In the genomic region with DNA sequence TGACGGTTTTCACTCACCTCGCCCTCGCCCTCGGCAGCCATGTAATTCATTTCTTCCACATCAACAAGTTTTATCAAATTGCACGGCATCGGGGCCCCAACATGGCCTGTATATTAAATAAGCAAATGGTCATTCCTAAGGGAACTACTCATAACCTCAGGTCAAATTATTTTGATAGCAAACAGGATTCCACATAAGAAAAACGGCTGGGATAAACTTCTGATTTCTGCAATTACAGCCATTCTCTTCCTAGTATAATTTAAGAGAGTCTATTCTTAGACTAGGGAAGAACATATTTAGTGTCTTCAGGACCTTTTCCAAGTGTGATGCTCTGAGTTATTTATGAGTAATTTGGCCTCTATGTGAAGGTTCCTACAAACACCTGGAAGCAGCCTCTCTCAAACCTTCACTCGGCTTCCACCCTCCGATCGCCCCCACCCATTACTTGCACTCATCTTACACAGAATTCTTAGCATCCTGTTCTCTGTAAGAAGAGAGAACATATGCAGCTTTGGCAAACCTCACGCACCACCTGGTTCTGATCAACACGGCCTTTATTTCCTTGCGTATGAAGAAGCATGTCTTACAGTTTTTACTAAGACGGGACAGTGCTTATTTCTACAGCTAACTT, we compare ENCODE assay signal across 18 cellular contexts. TPM values are rescaled to one million over a fixed set of nuclear protein-coding genes. Genes with fewer than 3 reads are reported as not detected.
DNase-seq lines count a peak whose midpoint lies in the region; ATAC-seq and TF ChIP-seq lines count a peak whose summit lies in the region.
"Had no signal": no experiment of that assay in that cellular context is flagged by ENCODE, and none has a peak within 500 bp of the region (broad histone marks: within the 10 kb centered on the region; RNA-seq: fewer than 3 reads in every experiment).

No MANE protein-coding gene starts in this region.

- TF ChIP-seq POLR2A in gastrocnemius medialis (IDR thresholded peaks at IDR 0.05), result no peak

- no peak overlapping the region for H3K4me2 ChIP-seq in DND-41 (ENCODE audit: insufficient read depth, low read length)
- H3K4me2 ChIP-seq: PC-9 had no signal

- H3K27ac ChIP-seq in DND-41 (ENCODE audit: low read length), result no peak overlapping the region
- H3K27ac ChIP-seq in gastrocnemius medialis, result peak overlapping the region; percentile 66 to 83 (median 71)
- H3K27ac ChIP-seq: PC-9, WERI-Rb-1 had no signal

- H3K9me3 Mint-ChIP-seq in activated naive CD4-positive, alpha-beta T cell treated with anti-CD3 and anti-CD28 coated beads for 36 hours, result no peaks in the 10 kb centered on the region
- H3K9me3 Mint-ChIP-seq in stimulated activated effector memory CD8-positive, alpha-beta T cell treated with anti-CD3 and anti-CD28 coated beads, Interleukin-12 subunit alpha, Interleukin-12 subunit beta, amount 100 ng/mL, for 72 hours, result no peaks in the 10 kb centered on the region

- no peaks in the 10 kb centered on the region for H4K20me1 ChIP-seq in DND-41 (ENCODE audit: insufficient read depth, low read length)

- in situ Hi-C loops in gastrocnemius medialis (cut with MboI; ENCODE audit: low sequenced_read_pairs in 4 of 4), result loop anchor here in 1 of 4 donors (25.0 kb wide), 1 partner anchor 374 kb away; a partner anchor contains a TSS

- H3K36me3 Mint-ChIP-seq in activated naive CD4-positive, alpha-beta T cell treated with anti-CD3 and anti-CD28 coated beads for 36 hours (ENCODE audit: low read depth), result peaks cover 42% of the 10 kb centered on the region
- H3K36me3 Mint-ChIP-seq in stimulated activated effector memory CD8-positive, alpha-beta T cell treated with anti-CD3 and anti-CD28 coated beads, Interleukin-12 subunit alpha, Interleukin-12 subunit beta, amount 100 ng/mL, for 72 hours, result peaks cover 66% of the 10 kb centered on the region

- no peak overlapping the region for H3K4me3 Mint-ChIP-seq in activated naive CD4-positive, alpha-beta T cell treated with anti-CD3 and anti-CD28 coated beads for 36 hours
- no peak overlapping the region for H3K4me3 Mint-ChIP-seq in stimulated activated effector memory CD8-positive, alpha-beta T cell treated with anti-CD3 and anti-CD28 coated beads, Interleukin-12 subunit alpha, Interleukin-12 subunit beta, amount 100 ng/mL, for 72 hours

- H3K79me2 ChIP-seq in DND-41 (ENCODE audit: insufficient read depth, low read length), result no peaks in the 10 kb centered on the region

- DNase-seq in activated naive CD4-positive, alpha-beta T cell treated with anti-CD3 and anti-CD28 coated beads for 36 hours, result no peak
- DNase-seq in activated naive CD4-positive, alpha-beta T cell treated with anti-CD3 and anti-CD28 coated beads, Interleukin-2, amount 50 U/mL, for 16 hours, result no peak
- no peak for DNase-seq in DND-41
- DNase-seq in fibroblast of gingiva (ENCODE audit: low read depth), result peak; percentile 76
- peak in 1 of 2 donors; percentile 48 for DNase-seq in gastrocnemius medialis
- no peak for DNase-seq in mucosa of descending colon
- DNase-seq in stimulated activated effector memory CD8-positive, alpha-beta T cell treated with anti-CD3 and anti-CD28 coated beads, Interleukin-12 subunit alpha, Interleukin-12 subunit beta, amount 100 ng/mL, for 72 hours (ENCODE audit: low spot score in 2 of 2), result no peak
- DNase-seq: activated CD8-positive, alpha-beta memory T cell treated with anti-CD3 and anti-CD28 coated beads, Interleukin-2, amount 50 U/mL, for 4 hours; AML-193; DMS53; NCI-H1048; NCI-H2107; occipital lobe; PC-9; WERI-Rb-1 had no signal

- CTCF ChIA-PET in activated naive CD4-positive, alpha-beta T cell treated with anti-CD3 and anti-CD28 coated beads for 36 hours (lab: Charles Lee), result interaction anchor here (0.6 to 1.6 kb wide), 3 partner anchors 16 to 405 kb away, joined by 3 to 6 read pairs (median 5); no protein-coding TSS in a partner anchor

- H3K27me3 Mint-ChIP-seq in activated naive CD4-positive, alpha-beta T cell treated with anti-CD3 and anti-CD28 coated beads for 36 hours (ENCODE audit: low read depth), result no peaks in the 10 kb centered on the region

- H3K27me3 ChIP-seq in DND-41 (ENCODE audit: insufficient read depth, low read length, poor library complexity), result no peaks in the 10 kb centered on the region
- H3K27me3 ChIP-seq in gastrocnemius medialis, result no peaks in the 10 kb centered on the region

- TF ChIP-seq CTCF in DND-41 (IDR thresholded peaks at IDR 0.05; ENCODE audit: borderline replicate concordance, extremely low read depth, low read length, poor library complexity, severe bottlenecking) (no peak), gastrocnemius medialis (IDR thresholded peaks at IDR 0.05 in 4 of 5, conservative IDR thresholded peaks at IDR 0.05 in 1 of 5) (no peak), mucosa of descending colon (IDR thresholded peaks at IDR 0.05) (no peak)

- H3K4me1 ChIP-seq in DND-41 (ENCODE audit: insufficient read depth, low read length), result peaks cover 10% of the 10 kb centered on the region
- peaks cover 44 to 71% of the 10 kb centered on the region in 2 donors for H3K4me1 ChIP-seq in gastrocnemius medialis
- no peaks in the 10 kb centered on the region for H3K4me1 ChIP-seq in mucosa of descending colon (ENCODE audit: low read depth)

- no peak overlapping the region for H3K9ac ChIP-seq in DND-41 (ENCODE audit: low read depth, low read length)

- peaks cover 22% of the 10 kb centered on the region for H3K4me1 Mint-ChIP-seq in activated naive CD4-positive, alpha-beta T cell treated with anti-CD3 and anti-CD28 coated beads for 36 hours (ENCODE audit: low read depth)
- H3K4me1 Mint-ChIP-seq in stimulated activated effector memory CD8-positive, alpha-beta T cell treated with anti-CD3 and anti-CD28 coated beads, Interleukin-12 subunit alpha, Interleukin-12 subunit beta, amount 100 ng/mL, for 72 hours, result peaks cover 8% of the 10 kb centered on the region

- peak overlapping the region; percentile 32; the same call in 1 of the 2 replicates for H2AFZ ChIP-seq in DND-41 (ENCODE audit: low read depth, low read length)
- H2AFZ ChIP-seq: PC-9 had no signal

- ATAC-seq in DND-41 (ENCODE audit: insufficient read depth, low read depth), result no peak
- peak; percentile 53 to 66 for ATAC-seq in gastrocnemius medialis
- no peak for ATAC-seq in mucosa of descending colon
- ATAC-seq in HG02759 (IDR thresholded peaks at IDR 0.05; ENCODE audit: unreplicated experiment), result no peak
- no peak for ATAC-seq in stimulated activated effector memory CD8-positive, alpha-beta T cell treated with anti-CD3 and anti-CD28 coated beads, Interleukin-12 subunit alpha, Interleukin-12 subunit beta, amount 100 ng/mL, for 72 hours
- ATAC-seq: K562 had no signal

- intact Hi-C loops in activated naive CD4-positive, alpha-beta T cell treated with anti-CD3 and anti-CD28 coated beads for 36 hours (cut with micrococcal nuclease), result loop anchor here (2.0 to 5.0 kb wide), 2 partner anchors 64 to 144 kb away; no protein-coding TSS in a partner anchor
- intact Hi-C loops in gastrocnemius medialis (cut with DNase I; ENCODE audit: low total_unique reads), result no loop called here
- intact Hi-C loops in mucosa of descending colon (cut with DNase I, micrococcal nuclease), result no loop called here

- H3K27ac Mint-ChIP-seq in activated naive CD4-positive, alpha-beta T cell treated with anti-CD3 and anti-CD28 coated beads for 36 hours, result peak overlapping the region; percentile 46
- no peak overlapping the region for H3K27ac Mint-ChIP-seq in stimulated activated effector memory CD8-positive, alpha-beta T cell treated with anti-CD3 and anti-CD28 coated beads, Interleukin-12 subunit alpha, Interleukin-12 subunit beta, amount 100 ng/mL, for 72 hours

- no peaks in the 10 kb centered on the region for H3K36me3 ChIP-seq in DND-41 (ENCODE audit: insufficient read depth, low read length)
- H3K36me3 ChIP-seq in gastrocnemius medialis, result peaks cover 16 to 94% of the 10 kb centered on the region in 2 donors
- H3K36me3 ChIP-seq in mucosa of descending colon (ENCODE audit: low read depth), result no peaks in the 10 kb centered on the region

- H3K4me3 ChIP-seq in DND-41 (ENCODE audit: low read depth in 1 of 2, low read length in 2 of 2) (no peak overlapping the region), gastrocnemius medialis (no peak overlapping the region), mucosa of descending colon (no peak overlapping the region)
- H3K4me3 ChIP-seq: K562, PC-9, skin epidermis had no signal

- no peaks in the 10 kb centered on the region for H3K9me3 ChIP-seq in DND-41 (ENCODE audit: insufficient read depth, low read length, severe bottlenecking)
- H3K9me3 ChIP-seq in gastrocnemius medialis, result no peaks in the 10 kb centered on the region
- no peaks in the 10 kb centered on the region for H3K9me3 ChIP-seq in mucosa of descending colon

RNA-seq across cellular contexts. Expression of a gene that starts 29.4 kb away (rescaled TPM):
- 10 to 100 TPM; 78.7 to 91.5 TPM for total RNA-seq in activated naive CD4-positive, alpha-beta T cell treated with anti-CD3 and anti-CD28 coated beads for 36 hours
- total RNA-seq in gastrocnemius medialis (1 to 10 TPM in 2 of 4 donors, under 1 TPM in 1, not detected in 1; 0.75 to 2.7 (median 2.2) TPM), mucosa of descending colon (10 to 100 TPM in 1 of 3 donors, 1 to 10 TPM in 2; 5.1 to 19.5 (median 9.5) TPM)

Comparison
In these comparisons a context has a peak if more than half of its experiments do, and no peak if none do; other contexts are left out.
1. ATAC-seq: peak in gastrocnemius medialis (2 of 2); none in DND-41 (single experiment), mucosa of descending colon (single experiment), HG02759 (single experiment) and stimulated activated effector memory CD8-positive, alpha-beta T cell treated with anti-CD3 and anti-CD28 coated beads, Interleukin-12 subunit alpha, Interleukin-12 subunit beta, amount 100 ng/mL, for 72 hours (single experiment).